In the genomic region with DNA sequence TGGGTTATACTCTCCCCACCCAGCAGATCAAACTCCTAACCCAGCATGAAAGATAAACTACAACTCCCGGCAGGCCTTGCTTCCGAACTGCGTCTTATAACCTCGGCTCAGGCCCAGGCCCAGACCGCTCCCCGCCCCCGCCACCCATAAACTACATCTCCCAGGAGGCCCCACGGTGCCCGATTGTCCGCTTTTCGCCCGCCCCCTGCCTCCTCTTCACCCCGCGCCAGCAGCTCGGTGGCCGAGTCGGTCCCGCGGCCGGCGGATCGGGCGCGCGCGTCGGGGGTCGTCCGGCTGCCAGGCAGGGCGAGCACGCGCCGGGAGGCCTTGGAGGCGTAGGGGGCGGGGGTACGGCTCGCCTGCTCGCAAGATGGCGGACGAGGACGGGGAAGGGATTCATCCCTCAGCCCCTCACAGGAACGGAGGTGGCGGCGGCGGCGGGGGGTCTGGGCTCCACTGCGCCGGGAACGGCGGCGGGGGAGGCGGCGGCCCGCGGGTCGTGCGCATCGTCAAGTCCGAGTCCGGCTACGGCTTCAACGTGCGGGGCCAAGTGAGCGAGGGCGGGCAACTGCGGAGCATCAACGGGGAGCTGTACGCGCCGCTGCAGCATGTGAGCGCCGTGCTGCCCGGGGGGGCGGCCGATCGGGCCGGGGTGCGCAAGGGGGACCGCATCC, we compare ENCODE assay signal across 8 cellular contexts. TPM values are rescaled to one million over a fixed set of nuclear protein-coding genes. Genes with fewer than 3 reads are reported as not detected.
A peak's percentile ranks its signal among the peaks of the same experiment; 100 is the strongest.
DNase-seq lines count a peak whose midpoint lies in the region; ATAC-seq and TF ChIP-seq lines count a peak whose summit lies in the region.

A gene (plus strand): TSS at position 219 of the 674 bp plus-strand sequence. CDS start 152 bp downstream, at position 371.

- H3K27ac ChIP-seq in osteoblast (ENCODE audit: low read depth, low read length) (peak within 1 kb of the TSS; percentile 30), testis (peak within 1 kb of the TSS; percentile 95)

- peak within 1 kb of the TSS; percentile 85 for H2AFZ ChIP-seq in osteoblast (ENCODE audit: low read length)

- H3K4me1 ChIP-seq in osteoblast (ENCODE audit: insufficient read depth, low read length) = peaks cover 31% of the 10 kb centered on the region
- peaks cover 11% of the 10 kb centered on the region for H3K4me1 ChIP-seq in testis

- 0 to 1% methylated on average over 14 to 79 of the region's 79 CpGs for WGBS in testis, 2 donors

- peaks cover 36% of the 10 kb centered on the region for H3K79me2 ChIP-seq in osteoblast (ENCODE audit: insufficient read depth, low read length)

- peak within 1 kb of the TSS; percentile 96 for H3K4me2 ChIP-seq in osteoblast (ENCODE audit: insufficient read depth, low read length)

- intact Hi-C loops in testis (cut with DNase I; ENCODE audit: low total_unique reads) = no loop called here

- peaks cover 11 to 15% of the 10 kb centered on the region in 2 donors for H3K36me3 Mint-ChIP-seq in activated naive CD4-positive, alpha-beta T cell treated with anti-CD3 and anti-CD28 coated beads, Interleukin-2, amount 50 U/mL, for 72 hours

- H4K20me1 ChIP-seq in osteoblast (ENCODE audit: insufficient read depth, low read length) = peaks cover 6% of the 10 kb centered on the region

- peak within 1 kb of the TSS; percentile 90 for H3K4me3 ChIP-seq in osteoblast (ENCODE audit: insufficient read depth, low read length)
- H3K4me3 ChIP-seq in testis = peak within 1 kb of the TSS; percentile 98

- H3K27ac Mint-ChIP-seq in activated naive CD4-positive, alpha-beta T cell treated with anti-CD3 and anti-CD28 coated beads, Interleukin-2, amount 50 U/mL, for 72 hours = peak within 1 kb of the TSS; percentile 95 to 99

- H3K27me3 ChIP-seq in osteoblast (ENCODE audit: insufficient read depth, low read length) (no peaks in the 10 kb centered on the region), testis (no peaks in the 10 kb centered on the region)

- no peaks in the 10 kb centered on the region for H3K9me3 Mint-ChIP-seq in activated naive CD4-positive, alpha-beta T cell treated with anti-CD3 and anti-CD28 coated beads, Interleukin-2, amount 50 U/mL, for 72 hours

- H3K36me3 ChIP-seq in osteoblast (ENCODE audit: insufficient read depth, low read length) = no peaks in the 10 kb centered on the region
- no peaks in the 10 kb centered on the region for H3K36me3 ChIP-seq in testis (ENCODE audit: low read depth, missing control alignments)

- TF ChIP-seq POLR2A in GM10847 (IDR thresholded peaks at IDR 0.05; ENCODE audit: extremely low read depth, insufficient read length) (peak; percentile 50), testis (IDR thresholded peaks at IDR 0.05) (no peak)

- ATAC-seq in HG02642 (IDR thresholded peaks at IDR 0.05; ENCODE audit: poor library complexity, unreplicated experiment) = peak; percentile 87
- ATAC-seq in activated naive CD4-positive, alpha-beta T cell treated with anti-CD3 and anti-CD28 coated beads, Interleukin-2, amount 50 U/mL, for 72 hours = peak; percentile 89 to 94

- TF ChIP-seq CTCF in osteoblast (IDR thresholded peaks at IDR 0.05; ENCODE audit: extremely low read depth, low read depth, low read length) = no peak
- TF ChIP-seq CTCF in testis (IDR thresholded peaks at IDR 0.05) = no peak

- H3K9me3 ChIP-seq in osteoblast (ENCODE audit: low read depth, low read length) (no peaks in the 10 kb centered on the region), testis (no peaks in the 10 kb centered on the region)

- peak; percentile 92 for DNase-seq in NCI-H1105 treated with DMSO at 0.1 percent for 48 hours (lab: John Stamatoyannopoulos, UW)
- DNase-seq in SKM-1 treated with dmso at 0.1 percent for 144 hours (lab: John Stamatoyannopoulos, UW; ENCODE audit: unreplicated experiment) = peak; percentile 98
- DNase-seq in activated naive CD4-positive, alpha-beta T cell treated with anti-CD3 and anti-CD28 coated beads, Interleukin-2, amount 50 U/mL, for 72 hours (ENCODE audit: low spot score in 2 of 2) = peak; percentile 76 to 82
- peak; percentile 33 for DNase-seq in glomerular endothelial cell (ENCODE audit: extremely low read depth, low read depth, low spot score)
- DNase-seq in osteoblast (ENCODE audit: insufficient read length, low spot score, missing footprints) = peak; percentile 96
- peak; percentile 97 for DNase-seq in testis

RNA-seq across cellular contexts. Expression of the gene that starts here (rescaled TPM):
- 10 to 100 TPM; 24.3 to 34.4 TPM for total RNA-seq in activated naive CD4-positive, alpha-beta T cell treated with anti-CD3 and anti-CD28 coated beads, Interleukin-2, amount 50 U/mL, for 72 hours
- 17.7 and 21.0 TPM in 2 replicates for total RNA-seq in glomerular endothelial cell
- total RNA-seq in osteoblast = 23.5 and 25.6 TPM in 2 replicates
- 10 to 100 TPM; 42.8 to 44.4 TPM for total RNA-seq in testis
- polyA plus RNA-seq in testis (ENCODE audit: insufficient read depth, low read depth, low replicate concordance) = 24.7 TPM

Comparison
In these comparisons a context has a peak if more than half of its experiments do, and no peak if none do; other contexts are left out.
1. Peak in every context shown above with its lines: DNase-seq, ATAC-seq, H3K4me3 ChIP-seq and H3K27ac ChIP-seq.
2. DNase-seq: peak in every context shown above with its lines; median percentile 98 in SKM-1 treated with dmso at 0.1 percent for 144 hours; 97 in testis; 96 in osteoblast; 92 in NCI-H1105 treated with DMSO at 0.1 percent for 48 hours; 79 in activated naive CD4-positive, alpha-beta T cell treated with anti-CD3 and anti-CD28 coated beads, Interleukin-2, amount 50 U/mL, for 72 hours; 33 in glomerular endothelial cell.